8 cellular contexts compared by ENCODE assay signal in genomic region chr10:23095966-23096813, GRCh38. TPM values are rescaled to one million over a fixed set of nuclear protein-coding genes. Genes with fewer than 3 reads are reported as not detected.
A peak's percentile ranks its signal among the peaks of the same experiment; 100 is the strongest.
DNase-seq lines count a peak whose midpoint lies in the region; ATAC-seq and TF ChIP-seq lines count a peak whose summit lies in the region.

No MANE protein-coding gene starts in this region.

- H3K4me1 ChIP-seq in NT2/D1 (ENCODE audit: insufficient read depth, insufficient read length) (no peaks in the 10 kb centered on the region), gastroesophageal sphincter (peaks cover 0 to 38% (median 0%) of the 10 kb centered on the region in 3 donors), aorta (ENCODE audit: control insufficient read depth in 1 of 2, insufficient read depth in 2 of 2, low read length in 2 of 2) (no peaks in the 10 kb centered on the region)

- DNase-seq in AG04450 (ENCODE audit: low read depth, low spot score) (no peak), NT2/D1 (ENCODE audit: low read depth, low spot score) (no peak), neural crest cell (ENCODE audit: low read depth, low spot score) (no peak), aorta (peak; percentile 73 to 84)
- peak; percentile 22 for DNase-seq in activated effector memory CD4-positive, alpha-beta T cell treated with Interleukin-2 at 50 U/mL for 16 hours

- intact Hi-C loops in aorta (cut with DNase I) = loop anchor here (1.0 to 10.0 kb wide), 4 partner anchors 31 to 1093 kb away; partner anchors contain the start of genes SPAG6 (in 2 of the 2) and DNAJC1 (in 1 of the 2)

- peak overlapping the region; percentile 94 for H3K27ac Mint-ChIP-seq in neural crest cell (ENCODE audit: unreplicated experiment)

- H3K9me3 Mint-ChIP-seq in neural crest cell = peaks cover 17% of the 10 kb centered on the region

- POLR2A ChIA-PET in AG04450 (lab: Yijun Ruan, JAX) = interaction anchor here (0.6 to 0.8 kb wide), 2 partner anchors 214 to 1697 kb away, joined by 3 read pairs; no protein-coding TSS in a partner anchor

- peak overlapping the region; percentile 42 for H3K27ac ChIP-seq in AG04450 (ENCODE audit: low read depth, low read length)
- peak overlapping the region; percentile 92 to 99 (median 98) for H3K27ac ChIP-seq in gastroesophageal sphincter
- H3K27ac ChIP-seq in aorta (ENCODE audit: low read depth in 1 of 2, low read length in 2 of 2) = peak overlapping the region; percentile 58 to 89

- H3K36me3 Mint-ChIP-seq in neural crest cell (ENCODE audit: low read depth) = peaks cover 12% of the 10 kb centered on the region

- WGBS in gastroesophageal sphincter (ENCODE audit: low coverage in 1 of 2), 2 donors = 21 to 52% methylated on average over 6 of the region's 21 CpGs
- WGBS in aorta, 2 donors = 4 to 9% methylated on average over 21 of the region's 21 CpGs

- TF ChIP-seq CTCF in AG04450 (IDR thresholded peaks at IDR 0.05; ENCODE audit: low read depth, low read length) (no peak), gastroesophageal sphincter (IDR thresholded peaks at IDR 0.05) (no peak), neural crest cell (conservative IDR thresholded peaks at IDR 0.05) (no peak)

- CTCF ChIA-PET in AG04450 (lab: Charles Lee) = interaction anchor here (0.6 to 1.2 kb wide), 4 partner anchors 108 to 898 kb away, joined by 3 read pairs; no protein-coding TSS in a partner anchor

- no peak for TF ChIP-seq EP300 in gastroesophageal sphincter (IDR thresholded peaks at IDR 0.05)

- peak overlapping the region; percentile 72 for H3K4me3 ChIP-seq in AG04450 (ENCODE audit: low read depth, low read length)
- H3K4me3 ChIP-seq in NT2/D1 (ENCODE audit: insufficient read length, low read depth) = peak overlapping the region; percentile 62
- peak overlapping the region; percentile 66 to 81 for H3K4me3 ChIP-seq in gastroesophageal sphincter
- H3K4me3 ChIP-seq in aorta (ENCODE audit: low read length in 2 of 2) = peak overlapping the region; percentile 62 to 85

- no peak for TF ChIP-seq POLR2A in gastroesophageal sphincter (IDR thresholded peaks at IDR 0.05)

- no peaks in the 10 kb centered on the region for H3K27me3 Mint-ChIP-seq in neural crest cell (ENCODE audit: low read depth)

- peaks cover 52% of the 10 kb centered on the region for H3K4me1 Mint-ChIP-seq in neural crest cell

- H3K27me3 ChIP-seq in AG04450 (ENCODE audit: control insufficient read depth, insufficient read depth, low read length) (peaks cover 3% of the 10 kb centered on the region), NT2/D1 (ENCODE audit: insufficient read depth, insufficient read length) (no peaks in the 10 kb centered on the region), gastroesophageal sphincter (no peaks in the 10 kb centered on the region), aorta (ENCODE audit: control insufficient read depth in 1 of 2, insufficient read depth in 2 of 2, low read length in 1 of 2) (no peaks in the 10 kb centered on the region)

- H3K9me3 ChIP-seq in AG04450 (ENCODE audit: control insufficient read depth, insufficient read depth, low read length) (no peaks in the 10 kb centered on the region), NT2/D1 (ENCODE audit: insufficient read depth, low read length) (no peaks in the 10 kb centered on the region; the same call in 1 of the 2 replicates), gastroesophageal sphincter (peaks cover 0 to 4% (median 0%) of the 10 kb centered on the region in 3 donors), aorta (ENCODE audit: control insufficient read depth, low read length) (no peaks in the 10 kb centered on the region)

- peak overlapping the region; percentile 94 for H3K4me3 Mint-ChIP-seq in neural crest cell

- H3K9ac ChIP-seq in NT2/D1 (ENCODE audit: insufficient read length, low read depth) = peak overlapping the region; percentile 88

- H3K36me3 ChIP-seq in NT2/D1 (ENCODE audit: insufficient read depth, insufficient read length, low read length) = no peaks in the 10 kb centered on the region
- H3K36me3 ChIP-seq in gastroesophageal sphincter = no peaks in the 10 kb centered on the region
- no peaks in the 10 kb centered on the region for H3K36me3 ChIP-seq in aorta (ENCODE audit: control insufficient read depth in 1 of 2, insufficient read depth in 2 of 2, low read length in 1 of 2)

- ATAC-seq in GM18502 (IDR thresholded peaks at IDR 0.05; ENCODE audit: poor library complexity, unreplicated experiment) = peak; percentile 68
- ATAC-seq in HG02852 (IDR thresholded peaks at IDR 0.05; ENCODE audit: unreplicated experiment) = peak; percentile 59
- peak; percentile 48 for ATAC-seq in gastroesophageal sphincter
- peak; percentile 64 for ATAC-seq in aorta (ENCODE audit: low FRiP score)

RNA-seq across cellular contexts. Expression of gene MSRB2, which starts 0.8 kb away (rescaled TPM):
- polyA plus RNA-seq in AG04450 (2011; rRNA removed) (56.5 and 63.0 TPM in 2 replicates), aorta (10 to 100 TPM; 27.0 to 34.7 TPM)
- polyA minus RNA-seq in AG04450 (2011; rRNA and poly(A)+ RNA removed) = 20.8 and 23.7 TPM in 2 replicates
- total RNA-seq in gastroesophageal sphincter (10 to 100 TPM; 37.3 to 54.9 (median 42.8) TPM), neural crest cell (24.6 and 28.9 TPM in 2 replicates), aorta (10 to 100 TPM; 30.4 to 34.5 TPM)

Comparison
In these comparisons a context has a peak if more than half of its experiments do, and no peak if none do; other contexts are left out.
1. DNase-seq: peak in activated effector memory CD4-positive, alpha-beta T cell treated with Interleukin-2 at 50 U/mL for 16 hours (single experiment) and aorta (2 of 2); none in AG04450 (single experiment), NT2/D1 (single experiment) and neural crest cell (single experiment).
2. H3K27ac ChIP-seq: peak in every context shown above with its lines; median percentile 98 in gastroesophageal sphincter; 74 in aorta; 42 in AG04450.
3. Peak in every context shown above with its lines, with median percentiles within 50 percentile points of each other: H3K4me3 ChIP-seq and ATAC-seq.